Comparison of ENCODE assay signal across 12 cellular contexts in genomic region chr6:6695711-6696048, GRCh38.
DNase-seq lines count a peak whose midpoint lies in the region; ATAC-seq and TF ChIP-seq lines count a peak whose summit lies in the region.
"Had no signal": no experiment of that assay in that cellular context is flagged by ENCODE, and none has a peak within 500 bp of the region (broad histone marks: within the 10 kb centered on the region; RNA-seq: fewer than 3 reads in every experiment).

No MANE protein-coding gene starts in this region.

- TF ChIP-seq CTCF in MCF 10A (IDR thresholded peaks at IDR 0.05; ENCODE audit: unreplicated experiment) (no peak), breast epithelium (IDR thresholded peaks at IDR 0.05) (no peak), esophagus muscularis mucosa (IDR thresholded peaks at IDR 0.05) (no peak), uterus (IDR thresholded peaks at IDR 0.05) (no peak), progenitor cell of endocrine pancreas (IDR thresholded peaks at IDR 0.05; ENCODE audit: unreplicated experiment) (no peak)

- H3K4me1 Mint-ChIP-seq in MCF 10A (ENCODE audit: insufficient read depth, unreplicated experiment) (peaks cover 45% of the 10 kb centered on the region), progenitor cell of endocrine pancreas (ENCODE audit: low read depth) (peaks cover 22% of the 10 kb centered on the region)

- H3K9me3 ChIP-seq in breast epithelium (no peaks in the 10 kb centered on the region), esophagus muscularis mucosa (no peaks in the 10 kb centered on the region), muscle layer of duodenum (ENCODE audit: control insufficient read depth in 1 of 2, low read length in 2 of 2) (peaks cover 0 to 7% of the 10 kb centered on the region in 2 donors), uterus (no peaks in the 10 kb centered on the region)
- H3K9me3 ChIP-seq: SK-N-SH had no signal

- WGBS in esophagus muscularis mucosa = 15% methylated on average over 3 of the region's 3 CpGs

- POLR2A ChIA-PET in MCF 10A (lab: Yijun Ruan, JAX) = interaction anchor here (0.8 to 3.0 kb wide), 22 partner anchors 9 to 893 kb away, joined by 3 to 22 read pairs (median 5); partner anchors contain the start of genes DSP and RREB1

- H3K27ac Mint-ChIP-seq in MCF 10A (ENCODE audit: low read depth, unreplicated experiment) (peak overlapping the region; percentile 97), progenitor cell of endocrine pancreas (no peak overlapping the region)
- H3K27ac Mint-ChIP-seq: activated T-helper 2 cell treated with anti-CD3 and anti-CD28 coated beads, Interferon-gamma antibody, Interleukin-2, Interleukin-4, amounts not matched to agents 10 μg/mL and 5 μg/mL and 100 μg/mL, durations not matched to agents 14 hours and 24 hours and 36 hours had no signal

- no peaks in the 10 kb centered on the region for H3K36me3 ChIP-seq in breast epithelium
- H3K36me3 ChIP-seq in esophagus muscularis mucosa = no peaks in the 10 kb centered on the region
- H3K36me3 ChIP-seq in muscle layer of duodenum (ENCODE audit: control insufficient read depth in 1 of 2, insufficient read depth in 2 of 2, low read length in 2 of 2) = no peaks in the 10 kb centered on the region
- H3K36me3 ChIP-seq in uterus = no peaks in the 10 kb centered on the region

- no peak for TF ChIP-seq POLR2A in breast epithelium (IDR thresholded peaks at IDR 0.05)
- no peak for TF ChIP-seq POLR2A in esophagus muscularis mucosa (IDR thresholded peaks at IDR 0.05; ENCODE audit: low read depth)
- TF ChIP-seq POLR2A in uterus (IDR thresholded peaks at IDR 0.05) = no peak

- H3K27me3 Mint-ChIP-seq in MCF 10A (ENCODE audit: insufficient read depth, unreplicated experiment) (no peaks in the 10 kb centered on the region), progenitor cell of endocrine pancreas (peaks cover 10% of the 10 kb centered on the region)

- no peaks in the 10 kb centered on the region for H3K36me3 Mint-ChIP-seq in MCF 10A (ENCODE audit: insufficient read depth, unreplicated experiment)
- no peaks in the 10 kb centered on the region for H3K36me3 Mint-ChIP-seq in progenitor cell of endocrine pancreas (ENCODE audit: insufficient read depth)

- intact Hi-C loops in MCF 10A (cut with micrococcal nuclease) = loop anchor here (1.0 to 2.0 kb wide), 2 partner anchors 8 to 17 kb away; no protein-coding TSS in a partner anchor
- intact Hi-C loops in breast epithelium (cut with DNase I; ENCODE audit: low total_unique reads) = no loop called here
- intact Hi-C loops in esophagus muscularis mucosa (cut with DNase I) = no loop called here
- intact Hi-C loops in uterus (cut with DNase I; ENCODE audit: low total_unique reads) = no loop called here

- H3K27me3 ChIP-seq in breast epithelium = no peaks in the 10 kb centered on the region
- H3K27me3 ChIP-seq in esophagus muscularis mucosa = peaks cover 0 to 6% (median 0%) of the 10 kb centered on the region in 4 donors
- no peaks in the 10 kb centered on the region for H3K27me3 ChIP-seq in muscle layer of duodenum (ENCODE audit: low read depth, low read length)
- no peaks in the 10 kb centered on the region for H3K27me3 ChIP-seq in uterus

- H3K27ac ChIP-seq in breast epithelium (peak overlapping the region in 1 of 2 donors; percentile 82), esophagus muscularis mucosa (replicated peaks in 1 of 4) (peak overlapping the region; percentile 57 to 76 (median 66)), muscle layer of duodenum (ENCODE audit: low read length) (peak overlapping the region; percentile 19), uterus (peak overlapping the region; percentile 54 to 68)

- H3K4me3 ChIP-seq in breast epithelium (no peak overlapping the region), esophagus muscularis mucosa (no peak overlapping the region), muscle layer of duodenum (ENCODE audit: low read depth in 1 of 2, low read length in 2 of 2) (no peak overlapping the region), uterus (no peak overlapping the region)

- no peak for TF ChIP-seq EP300 in esophagus muscularis mucosa (IDR thresholded peaks at IDR 0.05)

- H3K4me3 Mint-ChIP-seq in MCF 10A (ENCODE audit: unreplicated experiment) = peak overlapping the region; percentile 65
- H3K4me3 Mint-ChIP-seq in progenitor cell of endocrine pancreas (ENCODE audit: low read depth) = no peak overlapping the region

- no peak for ATAC-seq in HG03175 (IDR thresholded peaks at IDR 0.05; ENCODE audit: unreplicated experiment)

- no peaks in the 10 kb centered on the region for H3K9me3 Mint-ChIP-seq in MCF 10A (ENCODE audit: unreplicated experiment)
- H3K9me3 Mint-ChIP-seq in progenitor cell of endocrine pancreas (ENCODE audit: low read depth) = no peaks in the 10 kb centered on the region

- H3K4me1 ChIP-seq in breast epithelium (peaks cover 0 to 7% of the 10 kb centered on the region in 2 donors), esophagus muscularis mucosa (peaks cover 43 to 53% (median 47%) of the 10 kb centered on the region in 4 donors), muscle layer of duodenum (ENCODE audit: control insufficient read depth in 1 of 2, insufficient read depth in 2 of 2, low read length in 2 of 2) (peaks cover 29 to 30% of the 10 kb centered on the region in 2 donors), uterus (peaks cover 0 to 7% of the 10 kb centered on the region in 2 donors)

- DNase-seq in MCF 10A (ENCODE audit: unreplicated experiment) = peak; percentile 51
- no peak for DNase-seq in breast epithelium (ENCODE audit: low spot score in 2 of 2)
- DNase-seq in esophagus muscularis mucosa (ENCODE audit: extremely low spot score) = no peak
- no peak for DNase-seq in uterus
- no peak for DNase-seq in progenitor cell of endocrine pancreas (ENCODE audit: low spot score, unreplicated experiment)
- no peak for DNase-seq in inferior parietal cortex (ENCODE audit: extremely low spot score)
- DNase-seq: NCI-H1694 treated with DMSO at 0.1 percent for 48 hours, NCI-H82, SK-N-SH had no signal

- BruUV-seq in MCF 10A (replicated peaks; lab: Mats Ljungman, UMichigan) = no TSS peak

- CTCF ChIA-PET in MCF 10A (lab: Yijun Ruan, JAX) = interaction anchor here (0.6 to 1.9 kb wide), 9 partner anchors 9 to 867 kb away, joined by 3 to 11 read pairs (median 4); no protein-coding TSS in a partner anchor
